In genomic region chr5:78886650-78887230, GRCh38 we compare ENCODE assay signal across 8 cellular contexts.
DNase-seq lines count a peak whose midpoint lies in the region; ATAC-seq, FAIRE-seq and TF ChIP-seq lines count a peak whose summit lies in the region.

No MANE protein-coding gene starts in this region.

- no peak overlapping the region for H3K27ac ChIP-seq in left lung

- no peaks in the 10 kb centered on the region for H3K36me3 Mint-ChIP-seq in WTC11

- no peaks in the 10 kb centered on the region for H3K9me3 Mint-ChIP-seq in WTC11

- DNase-seq in BE2C (no peak), GM19239 (ENCODE audit: insufficient read length, low spot score) (no peak), WTC11 (ENCODE audit: low spot score) (no peak), left lung (no peak), KG1 (lab: John Stamatoyannopoulos, UW) (no peak), A172 (ENCODE audit: low spot score) (no peak), posterior vena cava (ENCODE audit: low spot score) (no peak), DMS79 treated with DMSO at 0.1 percent for 48 hours (lab: John Stamatoyannopoulos, UW) (no peak)

- H3K4me1 ChIP-seq in BE2C = peaks cover 21% of the 10 kb centered on the region
- H3K4me1 ChIP-seq in left lung = peaks cover 0 to 8% of the 10 kb centered on the region in 2 donors

- ATAC-seq in WTC11 (no peak), left lung (peak; percentile 48)

- H3K9me3 ChIP-seq in BE2C (no peaks in the 10 kb centered on the region), left lung (no peaks in the 10 kb centered on the region)

- no peak overlapping the region for H3K4me3 Mint-ChIP-seq in WTC11

- H3K4me3 ChIP-seq in BE2C (ENCODE audit: low read depth, low read length) (no peak overlapping the region), left lung (no peak overlapping the region)

- CTCF ChIA-PET in WTC11 (lab: Charles Lee) = interaction anchor here (0.6 to 2.8 kb wide), 9 partner anchors 9 to 1112 kb away, joined by 3 to 23 read pairs (median 5); no protein-coding TSS in a partner anchor

- H3K27me3 ChIP-seq in BE2C = no peaks in the 10 kb centered on the region
- H3K27me3 ChIP-seq in left lung = no peaks in the 10 kb centered on the region

- no peaks in the 10 kb centered on the region for H3K36me3 ChIP-seq in BE2C
- H3K36me3 ChIP-seq in left lung = peaks cover 0 to 13% of the 10 kb centered on the region in 2 donors

- no peaks in the 10 kb centered on the region for H3K27me3 Mint-ChIP-seq in WTC11 (ENCODE audit: low read depth)

- H3K4me1 Mint-ChIP-seq in WTC11 = peaks cover 5% of the 10 kb centered on the region; the same call in 1 of the 2 replicates

- POLR2A ChIA-PET in WTC11 (lab: Charles Lee) = no interaction called here

- H3K27ac Mint-ChIP-seq in WTC11 = no peak overlapping the region

- peak; percentile 64 for TF ChIP-seq CTCF in BE2C (IDR thresholded peaks at IDR 0.05; ENCODE audit: low read depth, low read length)
- peak; percentile 48; the same call in 1 of the 2 replicates for TF ChIP-seq CTCF in WTC11 (IDR thresholded peaks at IDR 0.05)
- TF ChIP-seq CTCF in left lung (IDR thresholded peaks at IDR 0.05) = peak; percentile 28 to 52

- intact Hi-C loops in left lung (cut with DNase I) (no loop called here), posterior vena cava (cut with DNase I) (no loop called here)

- peak; percentile 76 for FAIRE-seq in GM19239 (lab: Jason Lieb, UNC)

TF ChIP-seq in WTC11, 78 proteins besides CTCF, POLR2A, EP300 and RAD21:
- TF ChIP-seq RORB (CRISPR knock-in tag; IDR thresholded peaks at IDR 0.05) = no peak
- TF ChIP-seq ZNF416 (CRISPR knock-in tag; IDR thresholded peaks at IDR 0.05) = no peak
- no peak for TF ChIP-seq ZNF121 (CRISPR knock-in tag; IDR thresholded peaks at IDR 0.05)
- no peak for TF ChIP-seq NR3C1 (CRISPR knock-in tag; conservative IDR thresholded peaks at IDR 0.05; ENCODE audit: low read depth)
- TF ChIP-seq IRF2 (CRISPR knock-in tag; IDR thresholded peaks at IDR 0.05; ENCODE audit: borderline replicate concordance, low read depth) = no peak
- no peak for TF ChIP-seq CBFB (CRISPR knock-in tag; IDR thresholded peaks at IDR 0.05; ENCODE audit: low read depth)
- TF ChIP-seq GTF2I (CRISPR knock-in tag; conservative IDR thresholded peaks at IDR 0.05) = no peak
- no peak for TF ChIP-seq ZBTB21 (CRISPR knock-in tag; IDR thresholded peaks at IDR 0.05; ENCODE audit: borderline replicate concordance)
- TF ChIP-seq, protein P1, sequence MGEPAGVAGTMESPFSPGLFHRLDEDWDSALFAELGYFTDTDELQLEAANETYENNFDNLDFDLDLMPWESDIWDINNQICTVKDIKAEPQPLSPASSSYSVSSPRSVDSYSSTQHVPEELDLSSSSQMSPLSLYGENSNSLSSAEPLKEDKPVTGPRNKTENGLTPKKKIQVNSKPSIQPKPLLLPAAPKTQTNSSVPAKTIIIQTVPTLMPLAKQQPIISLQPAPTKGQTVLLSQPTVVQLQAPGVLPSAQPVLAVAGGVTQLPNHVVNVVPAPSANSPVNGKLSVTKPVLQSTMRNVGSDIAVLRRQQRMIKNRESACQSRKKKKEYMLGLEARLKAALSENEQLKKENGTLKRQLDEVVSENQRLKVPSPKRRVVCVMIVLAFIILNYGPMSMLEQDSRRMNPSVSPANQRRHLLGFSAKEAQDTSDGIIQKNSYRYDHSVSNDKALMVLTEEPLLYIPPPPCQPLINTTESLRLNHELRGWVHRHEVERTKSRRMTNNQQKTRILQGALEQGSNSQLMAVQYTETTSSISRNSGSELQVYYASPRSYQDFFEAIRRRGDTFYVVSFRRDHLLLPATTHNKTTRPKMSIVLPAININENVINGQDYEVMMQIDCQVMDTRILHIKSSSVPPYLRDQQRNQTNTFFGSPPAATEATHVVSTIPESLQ (CRISPR knock-in tag; IDR thresholded peaks at IDR 0.05) = no peak
- TF ChIP-seq CREM (CRISPR knock-in tag; IDR thresholded peaks at IDR 0.05) = no peak
- no peak for TF ChIP-seq KAT7 (CRISPR knock-in tag; IDR thresholded peaks at IDR 0.05; ENCODE audit: borderline replicate concordance)
- TF ChIP-seq ZMAT4 (CRISPR knock-in tag; IDR thresholded peaks at IDR 0.05) = no peak
- no peak for TF ChIP-seq TEAD1 (CRISPR knock-in tag; IDR thresholded peaks at IDR 0.05)
- TF ChIP-seq ZNF232 (CRISPR knock-in tag; IDR thresholded peaks at IDR 0.05) = no peak
- TF ChIP-seq CREB1 (CRISPR knock-in tag; IDR thresholded peaks at IDR 0.05) = no peak
- no peak for TF ChIP-seq ZNF281 (CRISPR knock-in tag; IDR thresholded peaks at IDR 0.05)
- TF ChIP-seq MXD4 (CRISPR knock-in tag; IDR thresholded peaks at IDR 0.05; ENCODE audit: borderline replicate concordance) = no peak
- no peak for TF ChIP-seq ZNF425 (CRISPR knock-in tag; conservative IDR thresholded peaks at IDR 0.05)
- TF ChIP-seq, protein P2, sequence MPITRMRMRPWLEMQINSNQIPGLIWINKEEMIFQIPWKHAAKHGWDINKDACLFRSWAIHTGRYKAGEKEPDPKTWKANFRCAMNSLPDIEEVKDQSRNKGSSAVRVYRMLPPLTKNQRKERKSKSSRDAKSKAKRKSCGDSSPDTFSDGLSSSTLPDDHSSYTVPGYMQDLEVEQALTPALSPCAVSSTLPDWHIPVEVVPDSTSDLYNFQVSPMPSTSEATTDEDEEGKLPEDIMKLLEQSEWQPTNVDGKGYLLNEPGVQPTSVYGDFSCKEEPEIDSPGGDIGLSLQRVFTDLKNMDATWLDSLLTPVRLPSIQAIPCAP (CRISPR knock-in tag; IDR thresholded peaks at IDR 0.05) = no peak
TF ChIP-seq in WTC11: peak in this region for 0.
